In genomic region chr5:125185740-125186139, GRCh38 we compare ENCODE assay signal across 7 cellular contexts.
"Had no signal": no experiment of that assay in that cellular context is flagged by ENCODE, and none has a peak within 500 bp of the region (broad histone marks: within the 10 kb centered on the region; RNA-seq: fewer than 3 reads in every experiment).

No MANE protein-coding gene starts in this region.

- H3K9me3 ChIP-seq: HAP-1 had no signal

- H2AFZ ChIP-seq: GM23248 had no signal

- DNase-seq: GM23248, GOT3, H7, IMR-90 had no signal

- H3K36me3 ChIP-seq: HAP-1 had no signal

- H3K9ac ChIP-seq: GM23248 had no signal

- H3K4me3 ChIP-seq: GM23248, HAP-1, K562 had no signal

- H3K27ac ChIP-seq: GM23248 had no signal

- ATAC-seq: HCT116, K562 had no signal
